18 cellular contexts compared by ENCODE assay signal in genomic region chr6:14983599-14984296, GRCh38.
DNase-seq lines count a peak whose midpoint lies in the region; ATAC-seq, FAIRE-seq and TF ChIP-seq lines count a peak whose summit lies in the region.
"Had no signal": no experiment of that assay in that cellular context is flagged by ENCODE, and none has a peak within 500 bp of the region (broad histone marks: within the 10 kb centered on the region; RNA-seq: fewer than 3 reads in every experiment).

No MANE protein-coding gene starts in this region.

- BruUV-seq in A673 (replicated peaks; lab: Mats Ljungman, UMichigan), result no TSS peak

- H3K4me3 ChIP-seq in A549, result no peak overlapping the region
- no peak overlapping the region for H3K4me3 ChIP-seq in bronchial epithelial cell (ENCODE audit: low read depth, low read length)
- H3K4me3 ChIP-seq in mesenchymal stem cell (ENCODE audit: insufficient read depth in 1 of 2, low read depth in 1 of 2, low read length in 2 of 2), result no peak overlapping the region
- H3K4me3 ChIP-seq in A673 (ENCODE audit: low read depth, low read length, poor library complexity, severe bottlenecking), result no peak overlapping the region

- TF ChIP-seq RAD21 in A549 (conservative IDR thresholded peaks at IDR 0.05 in 1 of 2, IDR thresholded peaks at IDR 0.05 in 1 of 2), result no peak

- no peak overlapping the region for H3K23ac ChIP-seq in mesenchymal stem cell (ENCODE audit: low read length in 2 of 2)

- H3K9me3 ChIP-seq in A549, result no peaks in the 10 kb centered on the region
- no peaks in the 10 kb centered on the region for H3K9me3 ChIP-seq in mesenchymal stem cell (ENCODE audit: control insufficient read depth, low read length)
- no peaks in the 10 kb centered on the region for H3K9me3 ChIP-seq in A673 (ENCODE audit: low read depth, low read length, poor library complexity, severe bottlenecking)

- no peak overlapping the region for H2AK5ac ChIP-seq in mesenchymal stem cell (ENCODE audit: low read length, severe bottlenecking)

- H2BK15ac ChIP-seq in mesenchymal stem cell (ENCODE audit: low read depth, poor library complexity, severe bottlenecking), result no peak overlapping the region

- no peaks in the 10 kb centered on the region for H3K79me1 ChIP-seq in mesenchymal stem cell (replicated peaks; ENCODE audit: low read length, poor library complexity, severe bottlenecking)

- no peak overlapping the region for H3K18ac ChIP-seq in mesenchymal stem cell (ENCODE audit: low read depth in 1 of 2, low read length in 2 of 2)

- no peak overlapping the region for H2BK12ac ChIP-seq in mesenchymal stem cell (ENCODE audit: low read length in 2 of 2)

- no peak for DNase-seq in A549 (ENCODE audit: low read depth in 1 of 2, low spot score in 1 of 2)
- peak; percentile 23 for DNase-seq in LHCN-M2 (ENCODE audit: low read depth)
- DNase-seq in bronchial epithelial cell (ENCODE audit: low read depth), result peak; percentile 72
- DNase-seq in mesenchymal stem cell, result peak; percentile 16
- DNase-seq in NCI-H2029 treated with DMSO at 0.1 percent for 48 hours (lab: John Stamatoyannopoulos, UW), result no peak
- no peak for DNase-seq in NCI-H345 (lab: John Stamatoyannopoulos, UW)
- no peak for DNase-seq in A673 (ENCODE audit: low spot score)
- DNase-seq: ACHN; activated CD4-positive, alpha-beta T cell treated with anti-CD3 and anti-CD28 coated beads, Interleukin-2, amount 50 U/mL, for 4 hours; activated naive CD4-positive, alpha-beta T cell; NCI-H1092; NCI-H510A treated with DMSO at 0.1 percent for 48 hours; SHP77; T-helper 1 cell had no signal

- ATAC-seq in A549 (no peak), GM19023 (IDR thresholded peaks at IDR 0.05; ENCODE audit: unreplicated experiment) (no peak)
- ATAC-seq: natural killer cell treated with Interleukin-12 subunit alpha and Interleukin-12 subunit beta and Interleukin-15 and Interleukin-18, amount 100 ng/mL, for 72 hours had no signal

- H3K4ac ChIP-seq in mesenchymal stem cell (ENCODE audit: low read depth in 1 of 2, low read length in 2 of 2), result no peak overlapping the region

- intact Hi-C loops in A673 (cut with micrococcal nuclease; ENCODE audit: unreplicated experiment), result no loop called here

- H3K27me3 ChIP-seq in bronchial epithelial cell (ENCODE audit: control insufficient read depth, insufficient read depth, low read length) (no peaks in the 10 kb centered on the region), mesenchymal stem cell (ENCODE audit: control insufficient read depth in 1 of 2, insufficient read depth in 1 of 2, low read length in 2 of 2) (no peaks in the 10 kb centered on the region), A673 (replicated peaks; ENCODE audit: insufficient read depth, low read depth, low read length, poor library complexity) (no peaks in the 10 kb centered on the region)

- TF ChIP-seq EP300 in A549 (IDR thresholded peaks at IDR 0.05), result no peak

- TF ChIP-seq POLR2A in A549 (IDR thresholded peaks at IDR 0.05; ENCODE audit: low read length), result no peak

- H3K4me1 ChIP-seq in A549 (peaks cover 10% of the 10 kb centered on the region; the same call in 2 of the 3 replicates), mesenchymal stem cell (ENCODE audit: control insufficient read depth, insufficient read depth, low read depth, low read length) (no peaks in the 10 kb centered on the region), A673 (ENCODE audit: insufficient read depth, low read length, poor library complexity, severe bottlenecking) (peaks cover 10% of the 10 kb centered on the region)

- POLR2A ChIA-PET in A549 (lab: Yijun Ruan, JAX) (no interaction called here), A673 (lab: Charles Lee; ENCODE audit: low non-redundant PET) (no interaction called here)

- TF ChIP-seq CTCF in A549 (IDR thresholded peaks at IDR 0.05) (no peak), bronchial epithelial cell (IDR thresholded peaks at IDR 0.05; ENCODE audit: insufficient read depth, low read length, severe bottlenecking) (no peak), A673 (conservative IDR thresholded peaks at IDR 0.05; ENCODE audit: low read depth, low read length) (no peak)

- H3K27ac ChIP-seq in A549 (no peak overlapping the region), mesenchymal stem cell (ENCODE audit: low read length, poor library complexity, severe bottlenecking) (no peak overlapping the region), A673 (ENCODE audit: low read depth, low read length, poor library complexity, severe bottlenecking) (no peak overlapping the region)
- H3K27ac ChIP-seq: C4-2B had no signal

- no peak overlapping the region for H2BK120ac ChIP-seq in mesenchymal stem cell (ENCODE audit: low read depth, low read length)

- H3K4me2 ChIP-seq in A549 (peak overlapping the region; percentile 19; the same call in 1 of the 3 replicates), mesenchymal stem cell (ENCODE audit: low read length, poor library complexity, severe bottlenecking) (no peak overlapping the region)

- no peak for FAIRE-seq in A549 (lab: Jason Lieb, UNC)
- FAIRE-seq in bronchial epithelial cell (lab: Jason Lieb, UNC), result no peak
- FAIRE-seq: GM12892 had no signal

- no peak overlapping the region for H4K8ac ChIP-seq in mesenchymal stem cell (ENCODE audit: low read length)

- no peak overlapping the region for H2BK5ac ChIP-seq in mesenchymal stem cell (ENCODE audit: low read depth, low read length, poor library complexity, severe bottlenecking)

- no peak overlapping the region for H3K9ac ChIP-seq in mesenchymal stem cell (ENCODE audit: low read length)

- 38% methylated on average over 4 of the region's 4 CpGs for WGBS in A549 (ENCODE audit: missing lambda C conversion rate)
- 78% methylated on average over 4 of the region's 4 CpGs for WGBS in mesenchymal stem cell

- H3K14ac ChIP-seq in mesenchymal stem cell (ENCODE audit: low read length in 2 of 2), result no peak overlapping the region

- H3K36me3 ChIP-seq in bronchial epithelial cell (ENCODE audit: control insufficient read depth, insufficient read depth, low read length) (no peaks in the 10 kb centered on the region), mesenchymal stem cell (ENCODE audit: control insufficient read depth in 1 of 2, insufficient read depth in 2 of 2, low read depth in 1 of 2, low read length in 2 of 2) (no peaks in the 10 kb centered on the region), A673 (ENCODE audit: insufficient read depth, low read length, poor library complexity, severe bottlenecking) (no peaks in the 10 kb centered on the region)

- CTCF ChIA-PET in A549 (lab: Yijun Ruan, JAX) (no interaction called here), A673 (lab: Charles Lee) (no interaction called here)

- no peak overlapping the region for H2AFZ ChIP-seq in mesenchymal stem cell (ENCODE audit: low read depth, low read length)

- H4K91ac ChIP-seq in mesenchymal stem cell (ENCODE audit: low read length), result no peak overlapping the region

TF ChIP-seq in A549, 52 proteins besides CTCF, POLR2A, EP300 and RAD21:
- TF ChIP-seq PHF8 (IDR thresholded peaks at IDR 0.05; ENCODE audit: borderline replicate concordance, low read depth) (no peak), SREBF2 (IDR thresholded peaks at IDR 0.05) (no peak), BCL3 (IDR thresholded peaks at IDR 0.05) (no peak), HDAC2 (IDR thresholded peaks at IDR 0.05) (no peak), EHMT2 (IDR thresholded peaks at IDR 0.05; ENCODE audit: low read depth) (no peak), FOXS1 (CRISPR knock-in tag; IDR thresholded peaks at IDR 0.05) (no peak), ZC3H11A (IDR thresholded peaks at IDR 0.05) (no peak), BHLHE40 (IDR thresholded peaks at IDR 0.05; ENCODE audit: low read depth, low read length) (no peak), MAZ (IDR thresholded peaks at IDR 0.05; ENCODE audit: borderline replicate concordance, low read depth, low read length) (no peak), HES2 (IDR thresholded peaks at IDR 0.05) (no peak), RNF2 (IDR thresholded peaks at IDR 0.05; ENCODE audit: borderline replicate concordance, low read depth) (no peak)

Comparison
In these comparisons a context has a peak if more than half of its experiments do, and no peak if none do; other contexts are left out.
1. DNase-seq: peak in LHCN-M2 (single experiment), bronchial epithelial cell (single experiment) and mesenchymal stem cell (single experiment); none in A549 (0 of 2), NCI-H2029 treated with DMSO at 0.1 percent for 48 hours (single experiment), NCI-H345 (single experiment) and A673 (single experiment).